ENCODE assay signal across 31 cellular contexts in the genomic region with DNA sequence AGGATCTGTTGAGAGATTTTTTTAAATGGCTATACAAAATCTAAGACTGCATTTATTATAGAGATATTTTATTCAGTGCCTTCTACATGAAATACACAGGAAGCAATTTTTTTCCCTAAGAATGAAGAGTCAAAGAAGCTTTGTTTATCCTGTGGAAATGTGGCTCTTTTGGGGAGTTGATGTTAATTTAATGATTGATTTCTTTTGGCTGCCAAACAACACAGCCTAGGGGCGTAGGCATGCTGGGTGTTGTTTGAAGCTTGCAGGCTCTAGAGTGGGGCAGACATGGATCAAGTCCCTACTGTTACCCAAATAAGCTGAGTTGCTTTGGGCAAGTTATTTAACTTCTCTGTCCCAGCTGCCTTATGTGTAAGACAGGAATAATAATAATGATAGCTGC. TPM values are rescaled to one million over a fixed set of nuclear protein-coding genes. Genes with fewer than 3 reads are reported as not detected.
"Had no signal": no experiment of that assay in that cellular context is flagged by ENCODE, and none has a peak within 500 bp of the region (broad histone marks: within the 10 kb centered on the region; RNA-seq: fewer than 3 reads in every experiment).

No MANE protein-coding gene starts in this region.

- H3K36me3 Mint-ChIP-seq: activated naive CD8-positive, alpha-beta T cell treated with anti-CD3 and anti-CD28 coated beads, Interleukin-2, amount 10 ng/mL, durations not matched to agents 7 days and 5 days; T-cell had no signal

- H3K9me3 Mint-ChIP-seq: activated CD4-positive, alpha-beta memory T cell treated with anti-CD3 and anti-CD28 coated beads, Interleukin-2, amount 10 ng/mL, durations not matched to agents 7 days and 5 days; activated naive CD8-positive, alpha-beta T cell treated with anti-CD3 and anti-CD28 coated beads, Interleukin-2, amount 10 ng/mL, durations not matched to agents 7 days and 5 days; activated T-helper 2 cell treated with anti-CD3 and anti-CD28 coated beads, Interferon-gamma antibody, Interleukin-2, Interleukin-4, amounts not matched to agents 10 μg/mL and 5 μg/mL and 100 μg/mL, durations not matched to agents 14 hours and 24 hours and 36 hours; T-cell had no signal

- H2AFZ ChIP-seq: PC-9 had no signal

- H3K4me3 Mint-ChIP-seq: activated CD4-positive, alpha-beta memory T cell treated with anti-CD3 and anti-CD28 coated beads, Interleukin-2, amount 10 ng/mL, durations not matched to agents 7 days and 5 days; activated CD4-positive, alpha-beta T cell treated with anti-CD3 and anti-CD28 coated beads for 36 hours; activated naive CD8-positive, alpha-beta T cell treated with anti-CD3 and anti-CD28 coated beads, Interleukin-2, amount 10 ng/mL, durations not matched to agents 7 days and 5 days; activated T-cell treated with anti-CD3 and anti-CD28 coated beads, Interleukin-2, amount 50 U/mL, for 72 hours; T-cell had no signal

- H3K4me3 ChIP-seq: adrenal gland, PC-9, SK-N-MC had no signal

- H3K9me3 ChIP-seq: adrenal gland had no signal

- H3K4me1 Mint-ChIP-seq: activated CD4-positive, alpha-beta memory T cell treated with anti-CD3 and anti-CD28 coated beads, Interleukin-2, amount 10 ng/mL, durations not matched to agents 7 days and 5 days; activated CD4-positive, alpha-beta T cell treated with anti-CD3 and anti-CD28 coated beads for 36 hours; activated naive CD8-positive, alpha-beta T cell treated with anti-CD3 and anti-CD28 coated beads, Interleukin-2, amount 10 ng/mL, durations not matched to agents 7 days and 5 days; T-cell had no signal

- H3K4me2 ChIP-seq: PC-9 had no signal

- ATAC-seq: activated CD4-positive, alpha-beta T cell treated with anti-CD3 and anti-CD28 coated beads for 36 hours; activated T-cell treated with anti-CD3 and anti-CD28 coated beads, Interleukin-2, amount 50 U/mL, for 72 hours; T-cell had no signal

- H3K4me1 ChIP-seq: adrenal gland had no signal

- H3K27ac Mint-ChIP-seq: activated CD4-positive, alpha-beta memory T cell treated with anti-CD3 and anti-CD28 coated beads, Interleukin-2, amount 10 ng/mL, durations not matched to agents 7 days and 5 days; activated CD4-positive, alpha-beta T cell treated with anti-CD3 and anti-CD28 coated beads for 36 hours; activated naive CD8-positive, alpha-beta T cell treated with anti-CD3 and anti-CD28 coated beads, Interleukin-2, amount 10 ng/mL, durations not matched to agents 7 days and 5 days; activated T-cell treated with anti-CD3 and anti-CD28 coated beads, Interleukin-2, amount 50 U/mL, for 72 hours; activated T-helper 2 cell treated with anti-CD3 and anti-CD28 coated beads, Interferon-gamma antibody, Interleukin-2, Interleukin-4, amounts not matched to agents 10 μg/mL and 5 μg/mL and 100 μg/mL, durations not matched to agents 14 hours and 24 hours and 36 hours; T-cell had no signal

- H3K36me3 ChIP-seq: adrenal gland had no signal

- H3K27ac ChIP-seq: adrenal gland, PC-9, SK-N-MC, VCaP had no signal

- DNase-seq: activated CD4-positive, alpha-beta memory T cell treated with anti-CD3 and anti-CD28 coated beads, Interleukin-2, amount 10 ng/mL, durations not matched to agents 7 days and 5 days; activated CD4-positive, alpha-beta T cell treated with anti-CD3 and anti-CD28 coated beads for 36 hours; activated CD4-positive, alpha-beta T cell treated with anti-CD3 and anti-CD28 coated beads, Interleukin-2, amount 50 U/mL, for 1 hour; activated CD8-positive, alpha-beta memory T cell treated with anti-CD3 and anti-CD28 coated beads, Interleukin-2, amount 50 U/mL, for 4 hours; activated naive CD4-positive, alpha-beta T cell treated with anti-CD3 and anti-CD28 coated beads, Interleukin-2, amount 50 U/mL, for 16 hours; activated naive CD8-positive, alpha-beta T cell treated with anti-CD3 and anti-CD28 coated beads, Interleukin-2, amount 10 ng/mL, durations not matched to agents 7 days and 5 days; activated T-cell treated with anti-CD3 and anti-CD28 coated beads, Interleukin-2, amount 50 U/mL, for 72 hours; adrenal gland; anterior cingulate cortex; central memory CD4-positive, alpha-beta T cell; Kasumi-1; KBM-7; MV-4-11; NCI-H1092 treated with DMSO at 0.1 percent for 48 hours; NCI-H1417 treated with DMSO at 0.1 percent for 48 hours; NCI-H1694; NCI-H2029; NCI-H2107; NCI-H2171 treated with DMSO at 0.1 percent for 48 hours; NCI-H345; NCI-H510A; NCI-H526 treated with DMSO at 0.1 percent for 48 hours; PC-9; SIG-M5; T-cell; T-helper 2 cell; T1000 had no signal

RNA-seq across cellular contexts. Expression of gene PLEK, which starts 21.1 kb away (rescaled TPM):
- total RNA-seq: PC-9 had no signal

RNA-seq across cellular contexts. Expression of gene CNRIP1, which starts 24.3 kb away (rescaled TPM):
- total RNA-seq: activated CD4-positive, alpha-beta memory T cell treated with anti-CD3 and anti-CD28 coated beads, Interleukin-2, amount 10 ng/mL, durations not matched to agents 7 days and 5 days; activated CD4-positive, alpha-beta T cell treated with anti-CD3 and anti-CD28 coated beads for 36 hours; activated CD8-positive, alpha-beta memory T cell treated with anti-CD3 and anti-CD28 coated beads for 36 hours; activated naive CD8-positive, alpha-beta T cell treated with anti-CD3 and anti-CD28 coated beads, Interleukin-2, amount 10 ng/mL, durations not matched to agents 7 days and 5 days; activated T-cell treated with anti-CD3 and anti-CD28 coated beads, Interleukin-2, amount 50 U/mL, for 72 hours; activated T-helper 2 cell treated with anti-CD3 and anti-CD28 coated beads, Interferon-gamma antibody, Interleukin-2, Interleukin-4, amounts not matched to agents 10 μg/mL and 5 μg/mL and 100 μg/mL, durations not matched to agents 14 hours and 24 hours and 36 hours; PC-9 had no signal
